ENCODE assay signal across 24 cellular contexts in the genomic region with DNA sequence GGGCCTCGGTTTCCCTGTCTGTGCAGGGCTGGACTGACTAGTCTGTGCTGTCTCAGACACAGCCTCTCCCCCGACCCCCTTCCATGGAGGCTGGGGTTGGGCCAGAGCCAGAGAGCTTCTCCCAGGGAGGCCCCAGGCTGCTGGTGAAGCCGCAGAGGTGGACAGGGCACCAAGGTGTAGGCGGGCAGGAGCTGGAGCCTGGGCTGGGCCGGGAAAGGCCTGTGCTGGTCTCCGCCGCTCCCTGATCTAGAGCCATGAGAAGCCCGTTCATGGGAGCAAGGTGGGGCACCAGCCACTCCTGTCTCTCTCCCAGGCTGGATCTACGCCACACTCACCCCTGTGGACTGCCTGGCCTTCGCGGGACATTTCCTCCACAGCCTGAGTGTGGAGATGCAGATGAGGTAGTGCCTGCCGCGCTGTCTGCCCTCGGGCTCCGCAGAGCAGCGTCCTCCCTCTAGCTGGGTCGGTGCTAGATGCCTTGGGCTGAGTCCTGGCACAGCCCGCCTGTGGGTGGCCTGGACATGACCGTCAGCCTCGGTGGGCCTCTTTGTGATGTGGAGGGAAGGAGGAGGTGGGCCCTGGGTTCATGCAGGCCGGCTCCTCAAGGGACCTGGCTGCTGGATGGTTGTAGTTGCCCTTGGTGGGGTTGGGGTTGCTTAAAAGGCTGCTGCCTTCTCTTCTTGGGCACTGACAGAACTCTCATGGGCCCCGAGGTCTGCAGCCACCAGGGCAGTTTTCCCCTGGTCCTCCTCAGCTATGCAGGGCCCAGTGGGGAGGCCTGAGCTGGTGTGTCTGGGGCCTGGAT.
DNase-seq lines count a peak whose midpoint lies in the region; ATAC-seq lines count a peak whose summit lies in the region.
"Had no signal": no experiment of that assay in that cellular context is flagged by ENCODE, and none has a peak within 500 bp of the region (broad histone marks: within the 10 kb centered on the region; RNA-seq: fewer than 3 reads in every experiment).

No MANE protein-coding gene starts in this region.

- DNase-seq in activated CD8-positive, alpha-beta memory T cell treated with anti-CD3 and anti-CD28 coated beads, Interleukin-2, amount 50 U/mL, for 4 hours: peak; percentile 11
- DNase-seq in activated CD8-positive, alpha-beta memory T cell treated with anti-CD3 and anti-CD28 coated beads for 24 hours: no peak
- no peak for DNase-seq in central memory CD8-positive, alpha-beta T cell (ENCODE audit: low spot score in 2 of 2)
- DNase-seq in left lobe of liver (ENCODE audit: low spot score): peak; percentile 42
- DNase-seq in sciatic nerve (ENCODE audit: low spot score): peak; percentile 39
- DNase-seq in GDM1 (lab: John Stamatoyannopoulos, UW): no peak
- DNase-seq: activated CD4-positive, alpha-beta T cell treated with anti-CD3 and anti-CD28 coated beads for 36 hours; activated CD8-positive, alpha-beta T cell treated with anti-CD3 and anti-CD28 coated beads, Interleukin-2, amount 10 ng/mL, durations not matched to agents 7 days and 5 days; activated gamma-delta T cell treated with Interleukin-2 at 50 U/mL for 16 hours; amygdala; cortex of kidney; esophagus squamous epithelium; foreskin melanocyte; NCI-H1436; NCI-H345; NCI-H774; stimulated activated CD4-positive, alpha-beta T cell treated with anti-CD3 and anti-CD28 coated beads, Interleukin-15, amount 100 ng/mL, for 24 hours; stimulated activated naive CD4-positive, alpha-beta T cell treated with Interleukin-2 at 50 U/mL for 16 hours had no signal

- H3K27ac Mint-ChIP-seq in central memory CD8-positive, alpha-beta T cell (ENCODE audit: low read depth): no peak overlapping the region
- H3K27ac Mint-ChIP-seq in activated T-helper 17 cell treated with anti-CD3 and anti-CD28 coated beads, Interleukin-2, amount 50 U/mL, for 72 hours: no peak overlapping the region
- H3K27ac Mint-ChIP-seq: activated CD4-positive, alpha-beta T cell treated with anti-CD3 and anti-CD28 coated beads for 36 hours; activated CD8-positive, alpha-beta T cell treated with anti-CD3 and anti-CD28 coated beads, Interleukin-2, amount 10 ng/mL, durations not matched to agents 7 days and 5 days; nephron; T-helper 17 cell had no signal

- no peak for ATAC-seq in central memory CD8-positive, alpha-beta T cell (replicated peaks; ENCODE audit: extremely low read depth, poor library complexity, severe bottlenecking)
- ATAC-seq in left lobe of liver (no peak), sciatic nerve (no peak), GM19023 (IDR thresholded peaks at IDR 0.05; ENCODE audit: unreplicated experiment) (no peak)
- ATAC-seq in activated T-helper 17 cell treated with anti-CD3 and anti-CD28 coated beads, Interleukin-2, amount 50 U/mL, for 72 hours (replicated peaks): no peak
- ATAC-seq: activated CD4-positive, alpha-beta T cell treated with anti-CD3 and anti-CD28 coated beads for 36 hours; activated CD8-positive, alpha-beta T cell treated with anti-CD3 and anti-CD28 coated beads, Interleukin-2, amount 10 ng/mL, durations not matched to agents 7 days and 5 days; pancreas; SK-N-SH treated with all-trans-retinoic acid at 6 μM for 48 hours; T-helper 17 cell had no signal

- H3K4me1 Mint-ChIP-seq in central memory CD8-positive, alpha-beta T cell: no peaks in the 10 kb centered on the region
- H3K4me1 Mint-ChIP-seq in activated T-helper 17 cell treated with anti-CD3 and anti-CD28 coated beads, Interleukin-2, amount 50 U/mL, for 72 hours: no peaks in the 10 kb centered on the region
- H3K4me1 Mint-ChIP-seq: activated CD4-positive, alpha-beta T cell treated with anti-CD3 and anti-CD28 coated beads for 36 hours; nephron had no signal

- H3K9me3 Mint-ChIP-seq in central memory CD8-positive, alpha-beta T cell: no peaks in the 10 kb centered on the region
- no peaks in the 10 kb centered on the region for H3K9me3 Mint-ChIP-seq in activated T-helper 17 cell treated with anti-CD3 and anti-CD28 coated beads, Interleukin-2, amount 50 U/mL, for 72 hours
- H3K9me3 Mint-ChIP-seq: nephron had no signal

- H3K4me3 Mint-ChIP-seq in central memory CD8-positive, alpha-beta T cell: peak overlapping the region; percentile 29
- no peak overlapping the region for H3K4me3 Mint-ChIP-seq in activated T-helper 17 cell treated with anti-CD3 and anti-CD28 coated beads, Interleukin-2, amount 50 U/mL, for 72 hours
- H3K4me3 Mint-ChIP-seq: activated CD4-positive, alpha-beta T cell treated with anti-CD3 and anti-CD28 coated beads for 36 hours; activated CD8-positive, alpha-beta T cell treated with anti-CD3 and anti-CD28 coated beads, Interleukin-2, amount 10 ng/mL, durations not matched to agents 7 days and 5 days; nephron; T-helper 17 cell had no signal

- intact Hi-C loops in sciatic nerve (cut with DNase I): no loop called here

- H3K27me3 Mint-ChIP-seq in central memory CD8-positive, alpha-beta T cell: no peaks in the 10 kb centered on the region
- H3K27me3 Mint-ChIP-seq in activated T-helper 17 cell treated with anti-CD3 and anti-CD28 coated beads, Interleukin-2, amount 50 U/mL, for 72 hours: no peaks in the 10 kb centered on the region
- H3K27me3 Mint-ChIP-seq: activated CD4-positive, alpha-beta T cell treated with anti-CD3 and anti-CD28 coated beads for 36 hours; T-helper 17 cell had no signal

- H3K36me3 Mint-ChIP-seq in central memory CD8-positive, alpha-beta T cell (ENCODE audit: insufficient read depth): peaks cover 7% of the 10 kb centered on the region
- H3K36me3 Mint-ChIP-seq in activated T-helper 17 cell treated with anti-CD3 and anti-CD28 coated beads, Interleukin-2, amount 50 U/mL, for 72 hours (ENCODE audit: low read depth): peaks cover 22% of the 10 kb centered on the region

Comparison
In these comparisons a context has a peak if more than half of its experiments do, and no peak if none do; other contexts are left out.
1. DNase-seq: peak in activated CD8-positive, alpha-beta memory T cell treated with anti-CD3 and anti-CD28 coated beads, Interleukin-2, amount 50 U/mL, for 4 hours (single experiment), left lobe of liver (single experiment) and sciatic nerve (single experiment); none in activated CD8-positive, alpha-beta memory T cell treated with anti-CD3 and anti-CD28 coated beads for 24 hours (single experiment), central memory CD8-positive, alpha-beta T cell (0 of 2) and GDM1 (single experiment).